ENCODE assay signal across 20 cellular contexts in the genomic region with DNA sequence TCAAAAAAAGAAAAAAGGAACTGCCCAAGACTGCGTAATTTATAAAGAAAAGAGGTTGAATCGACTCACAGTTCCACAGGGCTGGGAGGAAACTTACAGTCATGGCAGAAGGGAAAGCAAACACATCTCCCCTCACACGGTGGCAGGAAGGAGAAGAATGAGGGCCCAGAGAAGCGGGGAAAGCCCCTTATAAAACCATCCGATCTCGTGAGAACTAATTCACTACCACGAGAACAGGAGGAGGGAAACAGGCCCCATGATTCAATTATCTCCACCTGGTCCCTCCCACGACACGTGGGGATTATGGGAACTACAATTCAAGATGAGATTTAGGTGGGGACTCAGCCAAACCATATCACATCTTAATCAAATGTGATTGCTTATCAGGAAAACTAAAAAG.
"Had no signal": no experiment of that assay in that cellular context is flagged by ENCODE, and none has a peak within 500 bp of the region (broad histone marks: within the 10 kb centered on the region; RNA-seq: fewer than 3 reads in every experiment).

No MANE protein-coding gene starts in this region.

- DNase-seq: activated CD4-positive, alpha-beta T cell treated with anti-CD3 and anti-CD28 coated beads, Interleukin-2, amount 50 U/mL, for 1 hour; aorta; brain microvascular endothelial cell; caudate nucleus; dermis blood vessel endothelial cell; effector CD8-positive, alpha-beta T cell; erythroblast; foreskin fibroblast; heart right ventricle; left colon; mesenchymal stem cell; mucosa of descending colon; nephron progenitor cell; nucleus accumbens; stimulated activated CD4-positive, alpha-beta T cell treated with anti-CD3 and anti-CD28 coated beads, Interleukin-4, amount 100 ng/mL, for 1 hour; stimulated activated naive CD4-positive, alpha-beta T cell; testis; trophoblast cell had no signal

- ATAC-seq: activated CD4-positive, CD25-positive, alpha-beta regulatory T cell treated with anti-CD3 and anti-CD28 coated beads, Interleukin-2, amount 50 U/mL, for 24 hours; activated naive CD4-positive, alpha-beta T cell treated with anti-CD3 and anti-CD28 coated beads, Interleukin-2, amount 50 U/mL, for 72 hours; heart right ventricle; left colon; mucosa of descending colon had no signal
